28 cellular contexts compared by ENCODE assay signal in genomic region chr4:7665321-7665720, GRCh38.
DNase-seq lines count a peak whose midpoint lies in the region; ATAC-seq, FAIRE-seq and TF ChIP-seq lines count a peak whose summit lies in the region.
"Had no signal": no experiment of that assay in that cellular context is flagged by ENCODE, and none has a peak within 500 bp of the region (broad histone marks: within the 10 kb centered on the region; RNA-seq: fewer than 3 reads in every experiment).

No MANE protein-coding gene starts in this region.

- H4K20me1 ChIP-seq in K562 (replicated peaks; ENCODE audit: control insufficient read depth, insufficient read depth, low read length), result no peaks in the 10 kb centered on the region; the same call in none of the 2 replicates
- H4K20me1 ChIP-seq in neural progenitor cell (ENCODE audit: low read depth), result no peaks in the 10 kb centered on the region
- no peaks in the 10 kb centered on the region for H4K20me1 ChIP-seq in osteoblast (ENCODE audit: insufficient read depth, low read length)
- H4K20me1 ChIP-seq: BLaER1 had no signal

- H3K79me2 ChIP-seq in K562 (ENCODE audit: control insufficient read depth, insufficient read depth, low read length), result no peaks in the 10 kb centered on the region
- H3K79me2 ChIP-seq in neural progenitor cell (ENCODE audit: low read depth), result no peaks in the 10 kb centered on the region
- H3K79me2 ChIP-seq in osteoblast (ENCODE audit: insufficient read depth, low read length), result no peaks in the 10 kb centered on the region

- intact Hi-C loops in left ventricle myocardium superior (cut with micrococcal nuclease), result no loop called here
- intact Hi-C loops in right cardiac atrium (cut with DNase I), result no loop called here
- intact Hi-C loops in K562 (cut with micrococcal nuclease), result no loop called here

- peak; percentile 6 for DNase-seq in left ventricle myocardium superior
- no peak for DNase-seq in right cardiac atrium
- DNase-seq in K562 (ENCODE audit: extremely low read depth in 1 of 4, low spot score in 3 of 4), result no peak
- DNase-seq in neural progenitor cell (ENCODE audit: low spot score), result no peak
- DNase-seq in osteoblast (ENCODE audit: insufficient read length, low spot score, missing footprints), result peak; percentile 41
- no peak for DNase-seq in middle frontal gyrus (ENCODE audit: extremely low spot score, low spot score)
- DNase-seq in GM13977 (ENCODE audit: low spot score), result no peak
- DNase-seq: ACHN; BE2C; C1 segment of cervical spinal cord; CD4-positive, alpha-beta memory T cell; CD4-positive, CD25-positive, alpha-beta regulatory T cell; CD8-positive, alpha-beta memory T cell; COR-L47; DMS 273 treated with DMSO at 0.1 percent for 48 hours; DMS153; DMS53; DMS79; DND-41; EL; GDM1 had no signal

- no peak for ATAC-seq in left ventricle myocardium superior
- ATAC-seq in right cardiac atrium, result no peak
- no peak for ATAC-seq in K562
- no peak for ATAC-seq in stimulated activated memory B cell treated with anti-CD40 and anti-IgM and Interleukin-4, amounts not matched to agents 10 μg/mL and 1 μg/mL and 100 μg/mL, for 72 hours
- ATAC-seq: GM12878 had no signal

- no TSS peak for BruUV-seq in K562 (replicated peaks; lab: Mats Ljungman, UMichigan)

- no peaks in the 10 kb centered on the region for H3K4me1 ChIP-seq in right cardiac atrium (ENCODE audit: control insufficient read depth, insufficient read depth, low read length)
- no peaks in the 10 kb centered on the region; a peak in 2 of 5 replicates for H3K4me1 ChIP-seq in K562 (replicated peaks in 1 of 2; ENCODE audit: control insufficient read depth in 2 of 2, insufficient read depth in 2 of 2, low read length in 2 of 2)
- H3K4me1 ChIP-seq in neural progenitor cell, result no peaks in the 10 kb centered on the region
- no peaks in the 10 kb centered on the region for H3K4me1 ChIP-seq in osteoblast (ENCODE audit: insufficient read depth, low read length)
- H3K4me1 ChIP-seq: BE2C had no signal

- no peaks in the 10 kb centered on the region for H3K9me3 Mint-ChIP-seq in neural progenitor cell
- peaks cover 5% of the 10 kb centered on the region for H3K9me3 Mint-ChIP-seq in stimulated activated memory B cell treated with anti-CD40 and anti-IgM and Interleukin-4, amounts not matched to agents 10 μg/mL and 1 μg/mL and 100 μg/mL, for 72 hours
- H3K9me3 Mint-ChIP-seq: CD8-positive, alpha-beta memory T cell had no signal

- H2AFZ ChIP-seq in K562 (ENCODE audit: low read depth, low read length) (no peak overlapping the region), neural progenitor cell (replicated peaks) (no peak overlapping the region), osteoblast (ENCODE audit: low read length) (no peak overlapping the region)

- no peaks in the 10 kb centered on the region for H3K36me3 Mint-ChIP-seq in neural progenitor cell
- no peaks in the 10 kb centered on the region for H3K36me3 Mint-ChIP-seq in stimulated activated memory B cell treated with anti-CD40 and anti-IgM and Interleukin-4, amounts not matched to agents 10 μg/mL and 1 μg/mL and 100 μg/mL, for 72 hours
- H3K36me3 Mint-ChIP-seq: CD4-positive, alpha-beta memory T cell; CD4-positive, CD25-positive, alpha-beta regulatory T cell had no signal

- no peak for TF ChIP-seq RAD21 in K562 (CRISPR knock-in tag; conservative IDR thresholded peaks at IDR 0.05 in 1 of 2, IDR thresholded peaks at IDR 0.05 in 1 of 2)

- in situ Hi-C loops in K562 (cut with MboI) (no loop called here), GM13977 (cut with MboI; ENCODE audit: low pct_unique_long_range_greater_than_20kb, low sequenced_read_pairs, unreplicated experiment) (no loop called here)

- H3K36me3 ChIP-seq in K562 (ENCODE audit: control insufficient read depth, insufficient read depth, low read length) (no peaks in the 10 kb centered on the region), neural progenitor cell (no peaks in the 10 kb centered on the region), osteoblast (ENCODE audit: insufficient read depth, low read length) (no peaks in the 10 kb centered on the region)
- H3K36me3 ChIP-seq: BE2C had no signal

- H3K4me1 Mint-ChIP-seq in neural progenitor cell, result peaks cover 10% of the 10 kb centered on the region
- no peaks in the 10 kb centered on the region for H3K4me1 Mint-ChIP-seq in stimulated activated memory B cell treated with anti-CD40 and anti-IgM and Interleukin-4, amounts not matched to agents 10 μg/mL and 1 μg/mL and 100 μg/mL, for 72 hours
- H3K4me1 Mint-ChIP-seq: CD14-positive monocyte; CD4-positive, CD25-positive, alpha-beta regulatory T cell had no signal

- POLR2A ChIA-PET in K562 (lab: Yijun Ruan, JAX), result no interaction called here

- H3K4me3 ChIP-seq in right cardiac atrium (ENCODE audit: low read length) (no peak overlapping the region), K562 (no peak overlapping the region), neural progenitor cell (no peak overlapping the region), osteoblast (ENCODE audit: insufficient read depth, low read length) (no peak overlapping the region)
- H3K4me3 ChIP-seq: BLaER1, GM12878 had no signal

- CTCF ChIA-PET in K562 (lab: Yijun Ruan, JAX; ENCODE audit: low intra/inter-chr PET ratio), result no interaction called here

- H3K27ac ChIP-seq in right cardiac atrium (ENCODE audit: low read length) (no peak overlapping the region), K562 (ENCODE audit: extremely low read depth, low read depth, low read length) (no peak overlapping the region), neural progenitor cell (no peak overlapping the region), osteoblast (ENCODE audit: low read depth, low read length) (no peak overlapping the region)
- H3K27ac ChIP-seq: 22Rv1, BLaER1 had no signal

- no peak overlapping the region for H3K9ac ChIP-seq in K562 (ENCODE audit: insufficient read depth in 1 of 2, low read depth in 2 of 2, low read length in 2 of 2)
- H3K9ac ChIP-seq in neural progenitor cell, result no peak overlapping the region
- H3K9ac ChIP-seq: BLaER1 had no signal

- H3K27me3 ChIP-seq in right cardiac atrium (ENCODE audit: control insufficient read depth, insufficient read depth) (no peaks in the 10 kb centered on the region), K562 (ENCODE audit: control insufficient read depth in 2 of 2, insufficient read depth in 2 of 2, low read length in 2 of 2) (peaks cover 0 to 20% of the 10 kb centered on the region in 2 experiments; a peak in 3 of 5 replicates), neural progenitor cell (no peaks in the 10 kb centered on the region), osteoblast (ENCODE audit: insufficient read depth, low read length) (peaks cover 12% of the 10 kb centered on the region)
- H3K27me3 ChIP-seq: BE2C, BLaER1 had no signal

- no peak for TF ChIP-seq POLR2A in K562 (conservative IDR thresholded peaks at IDR 0.05)

- H3K9me3 ChIP-seq in right cardiac atrium (ENCODE audit: control insufficient read depth, low read length) (no peaks in the 10 kb centered on the region), K562 (replicated peaks; ENCODE audit: control insufficient read depth, insufficient read depth, low read depth, low read length) (no peaks in the 10 kb centered on the region), neural progenitor cell (ENCODE audit: low read depth) (no peaks in the 10 kb centered on the region), osteoblast (ENCODE audit: low read depth, low read length) (no peaks in the 10 kb centered on the region)
- H3K9me3 ChIP-seq: BE2C, BLaER1 had no signal

- peaks cover 5% of the 10 kb centered on the region for H3K27me3 Mint-ChIP-seq in neural progenitor cell (ENCODE audit: insufficient read depth, low read depth)
- H3K27me3 Mint-ChIP-seq in stimulated activated memory B cell treated with anti-CD40 and anti-IgM and Interleukin-4, amounts not matched to agents 10 μg/mL and 1 μg/mL and 100 μg/mL, for 72 hours, result peaks cover 9% of the 10 kb centered on the region

- no peaks in the 10 kb centered on the region for H3K9me1 ChIP-seq in K562 (ENCODE audit: control insufficient read depth, insufficient read depth, low read length)

- H3F3A ChIP-seq in neural progenitor cell (ENCODE audit: low read depth), result no peaks in the 10 kb centered on the region

- no peak overlapping the region for H3K4me2 ChIP-seq in K562 (ENCODE audit: insufficient read depth, low read length)
- H3K4me2 ChIP-seq in neural progenitor cell, result no peak overlapping the region
- H3K4me2 ChIP-seq in osteoblast (ENCODE audit: insufficient read depth, low read length), result no peak overlapping the region
- H3K4me2 ChIP-seq: BLaER1 had no signal

- FAIRE-seq in K562 (lab: Jason Lieb, UNC), result no peak
- FAIRE-seq: GM12878, GM12892, GM19239 had no signal

- 83% methylated on average over 3 of the region's 3 CpGs for WGBS in right cardiac atrium
- 0% methylated on average over 3 of the region's 3 CpGs for WGBS in K562 (ENCODE audit: insufficient coverage, low coverage, missing lambda C conversion rate)

- H3K27ac Mint-ChIP-seq in neural progenitor cell, result peak overlapping the region; percentile 61
- no peak overlapping the region for H3K27ac Mint-ChIP-seq in stimulated activated memory B cell treated with anti-CD40 and anti-IgM and Interleukin-4, amounts not matched to agents 10 μg/mL and 1 μg/mL and 100 μg/mL, for 72 hours

- no peak for TF ChIP-seq CTCF in K562 (IDR thresholded peaks at IDR 0.05 in 2 of 3, conservative IDR thresholded peaks at IDR 0.05 in 1 of 3; ENCODE audit: insufficient read depth in 2 of 3, low read depth in 1 of 3, low read length in 3 of 3)
- no peak for TF ChIP-seq CTCF in neural progenitor cell (IDR thresholded peaks at IDR 0.05)
- TF ChIP-seq CTCF in osteoblast (IDR thresholded peaks at IDR 0.05; ENCODE audit: extremely low read depth, low read depth, low read length), result no peak
- TF ChIP-seq CTCF in GM13977 (IDR thresholded peaks at IDR 0.05; ENCODE audit: extremely low read depth, insufficient read depth, missing control alignments), result no peak

- no peak overlapping the region for H3K4me3 Mint-ChIP-seq in neural progenitor cell
- no peak overlapping the region for H3K4me3 Mint-ChIP-seq in stimulated activated memory B cell treated with anti-CD40 and anti-IgM and Interleukin-4, amounts not matched to agents 10 μg/mL and 1 μg/mL and 100 μg/mL, for 72 hours
- H3K4me3 Mint-ChIP-seq: CD14-positive monocyte; CD4-positive, alpha-beta memory T cell; CD4-positive, CD25-positive, alpha-beta regulatory T cell; CD8-positive, alpha-beta memory T cell had no signal

- TF ChIP-seq EP300 in K562 (IDR thresholded peaks at IDR 0.05; ENCODE audit: low read length), result no peak

TF ChIP-seq in K562, 482 proteins besides CTCF, POLR2A, EP300 and RAD21:
- TF ChIP-seq U2AF1 (optimal IDR thresholded peaks at IDR 0.05; ENCODE audit: low read depth, low read length) (no peak), ZFP36 (IDR thresholded peaks at IDR 0.05; ENCODE audit: low read depth, low read length, partially characterized antibody) (peak; percentile 79), KDM2B (CRISPR knock-in tag; IDR thresholded peaks at IDR 0.05) (no peak), ZNF436 (CRISPR knock-in tag; IDR thresholded peaks at IDR 0.05) (no peak)
TF ChIP-seq in K562: peak in this region for 1.

Comparison
In these comparisons a context has a peak if more than half of its experiments do, and no peak if none do; other contexts are left out.
1. DNase-seq: peak in left ventricle myocardium superior (single experiment) and osteoblast (single experiment); none in right cardiac atrium (0 of 3), K562 (0 of 4), neural progenitor cell (single experiment), middle frontal gyrus (single experiment) and GM13977 (single experiment).